In genomic region chr18:57803119-57803969, GRCh38 we compare ENCODE assay signal across 8 cellular contexts. TPM values are rescaled to one million over a fixed set of nuclear protein-coding genes. Genes with fewer than 3 reads are reported as not detected.
DNase-seq lines count a peak whose midpoint lies in the region; ATAC-seq and TF ChIP-seq lines count a peak whose summit lies in the region.

Gene ATP8B1 (minus strand): TSS chr18:57803315. CDS start chr18:57731807, 71,508 bp downstream.

- peaks cover 0 to 58% of the 10 kb centered on the region in 2 donors for H3K27me3 ChIP-seq in left lung

- no peaks in the 10 kb centered on the region for H3K9me3 ChIP-seq in left lung

- ATAC-seq in left lung: peak; percentile 94

- CTCF ChIA-PET in HEK293T (lab: Yijun Ruan, JAX): no interaction called here

- peak in 1 of 2 donors; percentile 9 for TF ChIP-seq CTCF in left lung (IDR thresholded peaks at IDR 0.05)

- peak within 1 kb of the TSS; percentile 73 to 81 for H3K27ac ChIP-seq in left lung

- H3K36me3 ChIP-seq in left lung: no peaks in the 10 kb centered on the region

- peak; percentile 93 for DNase-seq in ELF-1 (ENCODE audit: low read depth, low spot score)
- peak; percentile 42 for DNase-seq in HEK293T (ENCODE audit: extremely low spot score)
- DNase-seq in NCI-H69 (lab: John Stamatoyannopoulos, UW): peak; percentile 90
- peak; percentile 87 for DNase-seq in dermis blood vessel endothelial cell
- DNase-seq in left lung: peak; percentile 92 to 96
- DNase-seq in stromal cell of bone marrow (ENCODE audit: low read depth): peak; percentile 67
- no peak for DNase-seq in stimulated activated CD8-positive, alpha-beta memory T cell treated with anti-CD3 and anti-CD28 coated beads, Interleukin-4, amount 100 ng/mL, for 48 hours
- DNase-seq in COLO829 (ENCODE audit: low spot score): no peak

- intact Hi-C loops in left lung (cut with DNase I): no loop called here

- POLR2A ChIA-PET in HEK293T (lab: Yijun Ruan, JAX): interaction anchor here (0.9 kb wide), 1 partner anchor 11 kb away, joined by 3 read pairs; no protein-coding TSS in a partner anchor

- peak within 1 kb of the TSS; percentile 65 to 82 for H3K4me3 ChIP-seq in left lung

- peaks cover 5 to 7% of the 10 kb centered on the region in 2 donors for H3K4me1 ChIP-seq in left lung

TF ChIP-seq in HEK293T, 16 proteins besides CTCF, POLR2A, EP300 and RAD21:
- no peak for TF ChIP-seq FOXA1 (IDR thresholded peaks at IDR 0.05)
- TF ChIP-seq SP1 (IDR thresholded peaks at IDR 0.05): no peak
- no peak for TF ChIP-seq ELF4 (IDR thresholded peaks at IDR 0.05)
- no peak for TF ChIP-seq TARDBP (IDR thresholded peaks at IDR 0.05)
- no peak for TF ChIP-seq LEF1 (IDR thresholded peaks at IDR 0.05; ENCODE audit: borderline replicate concordance)
- no peak for TF ChIP-seq ARNT (IDR thresholded peaks at IDR 0.05)
- no peak for TF ChIP-seq FOXM1 (IDR thresholded peaks at IDR 0.05; ENCODE audit: borderline replicate concordance)
- TF ChIP-seq HDGF (IDR thresholded peaks at IDR 0.05; ENCODE audit: borderline replicate concordance): no peak
- TF ChIP-seq BHLHE40 (IDR thresholded peaks at IDR 0.05; ENCODE audit: borderline replicate concordance): no peak
- TF ChIP-seq SUZ12 (IDR thresholded peaks at IDR 0.05): no peak
- TF ChIP-seq FOXK2 (IDR thresholded peaks at IDR 0.05): no peak
- no peak for TF ChIP-seq NFRKB (IDR thresholded peaks at IDR 0.05)
- no peak for TF ChIP-seq L3MBTL2 (conservative IDR thresholded peaks at IDR 0.05)
TF ChIP-seq in HEK293T: peak in this region for 0.

RNA-seq across cellular contexts. Expression of gene ATP8B1, which starts in this region (rescaled TPM):
- 51.1 and 72.5 TPM in 2 replicates for total RNA-seq in dermis blood vessel endothelial cell
- total RNA-seq in left lung: 10 to 100 TPM; 24.0 to 26.6 TPM

Comparison
In these comparisons a context has a peak if more than half of its experiments do, and no peak if none do; other contexts are left out.
1. DNase-seq: peak in ELF-1 (single experiment), HEK293T (single experiment), NCI-H69 (single experiment), dermis blood vessel endothelial cell (single experiment), left lung (2 of 2) and stromal cell of bone marrow (single experiment); none in stimulated activated CD8-positive, alpha-beta memory T cell treated with anti-CD3 and anti-CD28 coated beads, Interleukin-4, amount 100 ng/mL, for 48 hours (single experiment) and COLO829 (single experiment).